In the genomic region with DNA sequence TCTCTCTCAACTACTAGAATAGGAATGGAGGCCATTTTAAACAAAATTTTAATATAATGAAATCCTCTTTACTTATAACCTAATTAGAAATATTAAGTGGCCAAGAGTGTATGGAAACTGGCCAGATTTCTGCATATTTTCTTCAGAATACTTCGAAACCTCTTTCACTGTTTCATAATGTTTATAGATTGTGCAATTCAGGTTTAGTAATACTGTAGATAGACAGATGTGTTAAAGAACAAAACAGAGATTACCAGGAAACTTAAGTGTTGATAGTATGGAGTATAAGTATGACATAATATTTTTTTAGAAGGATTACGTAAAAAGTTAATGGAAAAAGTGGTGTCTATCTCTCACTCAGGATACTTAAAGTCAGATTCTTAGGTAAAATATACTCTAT, we compare ENCODE assay signal across 14 cellular contexts. TPM values are rescaled to one million over a fixed set of nuclear protein-coding genes. Genes with fewer than 3 reads are reported as not detected.
DNase-seq lines count a peak whose midpoint lies in the region; ATAC-seq and TF ChIP-seq lines count a peak whose summit lies in the region.
"Had no signal": no experiment of that assay in that cellular context is flagged by ENCODE, and none has a peak within 500 bp of the region (broad histone marks: within the 10 kb centered on the region; RNA-seq: fewer than 3 reads in every experiment).

No MANE protein-coding gene starts in this region.

- no peak for TF ChIP-seq CTCF in AG04450 (IDR thresholded peaks at IDR 0.05; ENCODE audit: low read depth, low read length)
- no peak for TF ChIP-seq CTCF in HL-60 (IDR thresholded peaks at IDR 0.05; ENCODE audit: insufficient read depth, low read length)
- TF ChIP-seq CTCF in gastroesophageal sphincter (IDR thresholded peaks at IDR 0.05), result no peak

- peak; percentile 46 for DNase-seq in AG04450 (ENCODE audit: low read depth, low spot score)
- DNase-seq in HL-60 (ENCODE audit: low read depth in 1 of 2, low spot score in 1 of 2), result peak in 1 of 2 experiments; percentile 83
- DNase-seq in amniotic epithelial cell (ENCODE audit: low read depth), result peak; percentile 93
- DNase-seq in NCI-H82 (lab: John Stamatoyannopoulos, UW), result no peak
- no peak for DNase-seq in effector CD4-positive, alpha-beta T cell
- no peak for DNase-seq in RPMI8226
- no peak for DNase-seq in kidney tubule cell (ENCODE audit: low spot score)
- DNase-seq: activated CD4-positive, alpha-beta T cell treated with anti-CD3 and anti-CD28 coated beads, Interleukin-2, amount 10 ng/mL, durations not matched to agents 24 days and 14 days; GDM1; NK-92 treated with Interleukin-12 subunit alpha and Interleukin-12 subunit beta, amount 100 ng/mL, for 24 hours; T-cell had no signal

- CTCF ChIA-PET in AG04450 (lab: Charles Lee), result interaction anchor here (1.2 kb wide), 1 partner anchor 13 kb away, joined by 3 read pairs; no protein-coding TSS in a partner anchor

- H3K4me3 ChIP-seq in AG04450 (ENCODE audit: low read depth, low read length) (no peak overlapping the region), HL-60 (replicated peaks; ENCODE audit: insufficient read depth, low read length) (no peak overlapping the region), gastroesophageal sphincter (no peak overlapping the region)

- WGBS in gastroesophageal sphincter (ENCODE audit: low coverage in 1 of 2), 2 donors, result 25 to 47% methylated on average over 2 of the region's 2 CpGs

- H3K27ac ChIP-seq in AG04450 (ENCODE audit: low read depth, low read length) (no peak overlapping the region), HL-60 (replicated peaks) (peak overlapping the region; percentile 9), gastroesophageal sphincter (peak overlapping the region in 3 of 4 donors; percentile 18 to 42 (median 27))
- H3K27ac ChIP-seq: C4-2B had no signal

- TF ChIP-seq POLR2A in gastroesophageal sphincter (IDR thresholded peaks at IDR 0.05), result no peak

- peak; percentile 26 for ATAC-seq in gastroesophageal sphincter
- ATAC-seq: stimulated activated memory B cell treated with anti-CD40 and anti-IgM and Interleukin-4, amounts not matched to agents 10 μg/mL and 1 μg/mL and 100 μg/mL, for 72 hours; T-cell had no signal

- no peak for TF ChIP-seq EP300 in gastroesophageal sphincter (IDR thresholded peaks at IDR 0.05)

- peaks cover 0 to 11% of the 10 kb centered on the region in 2 donors for H3K36me3 ChIP-seq in gastroesophageal sphincter

- H3K27me3 ChIP-seq in AG04450 (ENCODE audit: control insufficient read depth, insufficient read depth, low read length), result no peaks in the 10 kb centered on the region
- no peaks in the 10 kb centered on the region for H3K27me3 ChIP-seq in HL-60 (ENCODE audit: insufficient read depth, poor library complexity, severe bottlenecking)
- H3K27me3 ChIP-seq in gastroesophageal sphincter, result no peaks in the 10 kb centered on the region

- H3K9me3 ChIP-seq in AG04450 (ENCODE audit: control insufficient read depth, insufficient read depth, low read length) (no peaks in the 10 kb centered on the region; the same call in 1 of the 2 replicates), gastroesophageal sphincter (no peaks in the 10 kb centered on the region)

- H3K4me1 ChIP-seq in gastroesophageal sphincter, result peaks cover under 1 to 51% (median 7%) of the 10 kb centered on the region in 3 donors

- POLR2A ChIA-PET in AG04450 (lab: Yijun Ruan, JAX), result interaction anchor here (2.4 kb wide), 1 partner anchor 12 kb away, joined by 7 read pairs; no protein-coding TSS in a partner anchor

RNA-seq across cellular contexts. Expression of a gene that starts 4.7 kb away (rescaled TPM):
- 63.5 and 88.7 TPM in 2 replicates for polyA plus RNA-seq in AG04450 (2011; rRNA removed)
- 41.7 and 59.4 TPM in 2 replicates for polyA minus RNA-seq in AG04450 (2011; rRNA and poly(A)+ RNA removed)
- 10 to 100 TPM; 26.1 to 53.2 (median 34.8) TPM for total RNA-seq in gastroesophageal sphincter

Comparison
In these comparisons a context has a peak if more than half of its experiments do, and no peak if none do; other contexts are left out.
1. DNase-seq: peak in AG04450 (single experiment) and amniotic epithelial cell (single experiment); none in NCI-H82 (single experiment), effector CD4-positive, alpha-beta T cell (single experiment), RPMI8226 (single experiment) and kidney tubule cell (single experiment).